Comparison of ENCODE assay signal across 1 cellular context in the genomic region with DNA sequence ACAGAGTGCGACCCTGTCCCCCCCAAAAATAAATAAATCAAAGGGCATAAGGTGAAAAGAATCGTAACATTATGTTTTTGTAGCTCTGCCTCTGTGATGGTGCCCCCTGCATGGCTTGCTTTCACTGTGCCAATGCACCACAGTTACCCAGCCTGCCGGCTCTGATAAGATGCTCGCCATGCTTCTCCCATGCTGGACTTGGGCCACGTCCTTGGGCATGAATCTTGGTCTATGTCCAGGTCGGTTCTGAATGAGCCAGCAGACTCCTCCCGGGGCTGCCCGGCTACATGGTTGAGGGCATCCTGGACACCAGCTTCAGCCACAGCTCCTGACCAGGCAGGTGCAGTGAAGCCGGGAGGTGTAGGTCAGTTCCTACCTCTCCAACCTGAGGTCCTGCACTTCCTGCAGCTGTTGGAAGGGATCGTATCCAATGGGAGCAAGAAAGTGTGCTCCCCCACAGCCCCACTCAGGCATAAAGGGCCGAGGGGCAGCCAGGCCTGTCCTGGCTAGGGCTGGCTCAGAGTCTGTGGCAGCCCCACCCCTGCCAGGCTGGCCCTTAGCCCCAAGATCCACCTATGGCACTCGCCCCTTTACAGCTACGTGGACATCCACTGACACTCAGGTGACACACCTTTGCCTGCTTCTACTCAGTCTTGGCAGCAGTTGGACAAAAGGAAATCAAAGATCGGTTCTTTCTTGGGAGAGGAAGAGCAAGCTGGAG.
TF ChIP-seq lines count a peak whose summit lies in the region.

No MANE protein-coding gene starts in this region.

TF ChIP-seq in H1, 55 proteins besides CTCF, POLR2A, EP300 and RAD21 (continued from another document):
- no peak for TF ChIP-seq E2F6 (IDR thresholded peaks at IDR 0.05)
- no peak for TF ChIP-seq PHF8 (conservative IDR thresholded peaks at IDR 0.05; ENCODE audit: low read depth, low read length)
- TF ChIP-seq TBP (IDR thresholded peaks at IDR 0.05; ENCODE audit: low read depth, low read length), result no peak
- TF ChIP-seq KDM1A (IDR thresholded peaks at IDR 0.05; ENCODE audit: borderline replicate concordance, low read length), result no peak
- TF ChIP-seq CHD1 (IDR thresholded peaks at IDR 0.05; ENCODE audit: low read depth, low read length), result no peak
- TF ChIP-seq HDAC2 (IDR thresholded peaks at IDR 0.05; ENCODE audit: borderline replicate concordance in 1 of 2, low read depth in 2 of 2, low read length in 2 of 2), result no peak
- no peak for TF ChIP-seq POU5F1 (IDR thresholded peaks at IDR 0.05; ENCODE audit: low read depth, low read length)
- TF ChIP-seq CEBPB (IDR thresholded peaks at IDR 0.05; ENCODE audit: low read depth, low read length), result no peak
- TF ChIP-seq YY1 (IDR thresholded peaks at IDR 0.05; ENCODE audit: low read depth, low read length), result no peak
- no peak for TF ChIP-seq ZNF274 (IDR thresholded peaks at IDR 0.05; ENCODE audit: borderline replicate concordance, extremely low read depth, low read length)
- TF ChIP-seq RBBP5 (IDR thresholded peaks at IDR 0.05; ENCODE audit: borderline replicate concordance, low read depth, low read length), result no peak
- TF ChIP-seq JUN (IDR thresholded peaks at IDR 0.05; ENCODE audit: low read depth, low read length), result no peak
- TF ChIP-seq CTBP2 (IDR thresholded peaks at IDR 0.05; ENCODE audit: borderline replicate concordance, insufficient read depth, insufficient read length, low read length), result no peak
- TF ChIP-seq POLR2AphosphoS5 (IDR thresholded peaks at IDR 0.05; ENCODE audit: low read depth, low read length), result no peak
- no peak for TF ChIP-seq HDAC6 (IDR thresholded peaks at IDR 0.05; ENCODE audit: low read depth, low read length)
